Comparison of ENCODE assay signal across 17 cellular contexts in genomic region chr19:18645035-18645511, GRCh38. TPM values are rescaled to one million over a fixed set of nuclear protein-coding genes. Genes with fewer than 3 reads are reported as not detected.
A peak's percentile ranks its signal among the peaks of the same experiment; 100 is the strongest.
DNase-seq lines count a peak whose midpoint lies in the region; ATAC-seq and TF ChIP-seq lines count a peak whose summit lies in the region.
"Had no signal": no experiment of that assay in that cellular context is flagged by ENCODE, and none has a peak within 500 bp of the region (broad histone marks: within the 10 kb centered on the region; RNA-seq: fewer than 3 reads in every experiment).

No MANE protein-coding gene starts in this region.

- H3K27me3 Mint-ChIP-seq in dendritic cell treated with granulocyte-macrophage colony-stimulating factor and Interleukin-4, amounts not matched to agents 40 ng/mL and 50 ng/mL, for 4 days, result peaks cover 14% of the 10 kb centered on the region
- H3K27me3 Mint-ChIP-seq in neural crest cell (ENCODE audit: low read depth), result no peaks in the 10 kb centered on the region
- H3K27me3 Mint-ChIP-seq in naive thymus-derived CD8-positive, alpha-beta T cell, result no peaks in the 10 kb centered on the region
- H3K27me3 Mint-ChIP-seq: activated naive CD8-positive, alpha-beta T cell treated with anti-CD3 and anti-CD28 coated beads, Interleukin-2, amount 10 ng/mL, durations not matched to agents 7 days and 5 days; activated T-cell treated with anti-CD3 and anti-CD28 coated beads, Interleukin-2, amount 50 U/mL, for 24 hours; IgD-negative memory B cell had no signal

- peaks cover 24% of the 10 kb centered on the region for H3K4me1 ChIP-seq in NT2/D1 (ENCODE audit: insufficient read depth, insufficient read length)
- H3K4me1 ChIP-seq: colonic mucosa had no signal

- H3K27ac ChIP-seq in temporal lobe (ENCODE audit: low read depth, low read length), result peak overlapping the region; percentile 63
- H3K27ac ChIP-seq: colonic mucosa had no signal

- H3K9ac ChIP-seq in NT2/D1 (ENCODE audit: insufficient read length, low read depth), result peak overlapping the region; percentile 46

- no peak for DNase-seq in NT2/D1 (ENCODE audit: low read depth, low spot score)
- no peak for DNase-seq in neural crest cell (ENCODE audit: low read depth, low spot score)
- no peak for DNase-seq in SW 1271 (lab: John Stamatoyannopoulos, UW)
- DNase-seq in naive thymus-derived CD8-positive, alpha-beta T cell, result no peak
- DNase-seq in GM19238 (ENCODE audit: insufficient read length, low spot score), result no peak
- DNase-seq: activated CD4-positive, alpha-beta T cell treated with anti-CD3 and anti-CD28 coated beads, Interleukin-2, amount 50 U/mL, for 4 hours; activated naive CD8-positive, alpha-beta T cell treated with anti-CD3 and anti-CD28 coated beads, Interleukin-2, amount 10 ng/mL, durations not matched to agents 7 days and 5 days; activated T-cell treated with anti-CD3 and anti-CD28 coated beads, Interleukin-2, amount 50 U/mL, for 24 hours; colonic mucosa; DMS79 treated with DMSO at 0.1 percent for 48 hours; NCI-H1092; NK-92 treated with Interleukin-12 subunit alpha and Interleukin-12 subunit beta, amount 100 ng/mL, for 24 hours; stimulated activated CD4-positive, alpha-beta T cell treated with anti-CD3 and anti-CD28 coated beads, Interleukin-4, amount 100 ng/mL, for 1 hour had no signal

- ATAC-seq in HG03378 (IDR thresholded peaks at IDR 0.05; ENCODE audit: unreplicated experiment), result no peak
- no peak for ATAC-seq in naive thymus-derived CD8-positive, alpha-beta T cell

- peaks cover 47% of the 10 kb centered on the region for H3K4me1 Mint-ChIP-seq in dendritic cell treated with granulocyte-macrophage colony-stimulating factor and Interleukin-4, amounts not matched to agents 40 ng/mL and 50 ng/mL, for 4 days (ENCODE audit: low read depth)
- H3K4me1 Mint-ChIP-seq in neural crest cell, result peaks cover 41% of the 10 kb centered on the region
- H3K4me1 Mint-ChIP-seq in naive thymus-derived CD8-positive, alpha-beta T cell, result peaks cover 14 to 41% (median 33%) of the 10 kb centered on the region in 4 donors

- H3K9me3 ChIP-seq in NT2/D1 (ENCODE audit: insufficient read depth, low read length), result no peaks in the 10 kb centered on the region
- H3K9me3 ChIP-seq: colonic mucosa had no signal

- H3K27ac Mint-ChIP-seq in dendritic cell treated with granulocyte-macrophage colony-stimulating factor and Interleukin-4, amounts not matched to agents 40 ng/mL and 50 ng/mL, for 4 days, result peak overlapping the region; percentile 62
- no peak overlapping the region for H3K27ac Mint-ChIP-seq in neural crest cell (ENCODE audit: unreplicated experiment)
- H3K27ac Mint-ChIP-seq in naive thymus-derived CD8-positive, alpha-beta T cell, result no peak overlapping the region
- H3K27ac Mint-ChIP-seq: activated naive CD8-positive, alpha-beta T cell treated with anti-CD3 and anti-CD28 coated beads, Interleukin-2, amount 10 ng/mL, durations not matched to agents 7 days and 5 days; activated T-cell treated with anti-CD3 and anti-CD28 coated beads, Interleukin-2, amount 50 U/mL, for 24 hours had no signal

- POLR2A ChIA-PET in naive thymus-derived CD8-positive, alpha-beta T cell (lab: Charles Lee), result interaction anchor here (0.6 kb wide), 1 partner anchor 57 kb away, joined by 4 read pairs; no protein-coding TSS in a partner anchor

- H3K27me3 ChIP-seq in NT2/D1 (ENCODE audit: insufficient read depth, insufficient read length), result no peaks in the 10 kb centered on the region
- H3K27me3 ChIP-seq: colonic mucosa had no signal

- H3K4me3 ChIP-seq in NT2/D1 (ENCODE audit: insufficient read length, low read depth), result no peak overlapping the region
- H3K4me3 ChIP-seq: colonic mucosa had no signal

- peaks cover 11% of the 10 kb centered on the region for H3K36me3 Mint-ChIP-seq in dendritic cell treated with granulocyte-macrophage colony-stimulating factor and Interleukin-4, amounts not matched to agents 40 ng/mL and 50 ng/mL, for 4 days (ENCODE audit: low read depth)
- H3K36me3 Mint-ChIP-seq in neural crest cell (ENCODE audit: low read depth), result no peaks in the 10 kb centered on the region
- peaks cover 0 to 7% (median 0%) of the 10 kb centered on the region in 3 donors for H3K36me3 Mint-ChIP-seq in naive thymus-derived CD8-positive, alpha-beta T cell
- H3K36me3 Mint-ChIP-seq: activated naive CD8-positive, alpha-beta T cell treated with anti-CD3 and anti-CD28 coated beads, Interleukin-2, amount 10 ng/mL, durations not matched to agents 7 days and 5 days had no signal

- H3K4me3 Mint-ChIP-seq in dendritic cell treated with granulocyte-macrophage colony-stimulating factor and Interleukin-4, amounts not matched to agents 40 ng/mL and 50 ng/mL, for 4 days, result no peak overlapping the region
- H3K4me3 Mint-ChIP-seq in neural crest cell, result peak overlapping the region; percentile 38
- no peak overlapping the region for H3K4me3 Mint-ChIP-seq in naive thymus-derived CD8-positive, alpha-beta T cell
- H3K4me3 Mint-ChIP-seq: activated naive CD8-positive, alpha-beta T cell treated with anti-CD3 and anti-CD28 coated beads, Interleukin-2, amount 10 ng/mL, durations not matched to agents 7 days and 5 days; activated T-cell treated with anti-CD3 and anti-CD28 coated beads, Interleukin-2, amount 50 U/mL, for 24 hours had no signal

- no peak for TF ChIP-seq CTCF in neural crest cell (conservative IDR thresholded peaks at IDR 0.05)

- no peaks in the 10 kb centered on the region for H3K9me3 Mint-ChIP-seq in dendritic cell treated with granulocyte-macrophage colony-stimulating factor and Interleukin-4, amounts not matched to agents 40 ng/mL and 50 ng/mL, for 4 days
- H3K9me3 Mint-ChIP-seq in neural crest cell, result no peaks in the 10 kb centered on the region
- no peaks in the 10 kb centered on the region for H3K9me3 Mint-ChIP-seq in naive thymus-derived CD8-positive, alpha-beta T cell
- H3K9me3 Mint-ChIP-seq: activated naive CD8-positive, alpha-beta T cell treated with anti-CD3 and anti-CD28 coated beads, Interleukin-2, amount 10 ng/mL, durations not matched to agents 7 days and 5 days; activated T-cell treated with anti-CD3 and anti-CD28 coated beads, Interleukin-2, amount 50 U/mL, for 24 hours; IgD-negative memory B cell had no signal

- intact Hi-C loops in dendritic cell treated with granulocyte-macrophage colony-stimulating factor and Interleukin-4, amounts not matched to agents 40 ng/mL and 50 ng/mL, for 4 days (cut with micrococcal nuclease), result no loop called here

- H3K36me3 ChIP-seq in NT2/D1 (ENCODE audit: insufficient read depth, insufficient read length, low read length), result no peaks in the 10 kb centered on the region
- H3K36me3 ChIP-seq: colonic mucosa had no signal

RNA-seq across cellular contexts. Expression of gene KLHL26, which starts 8.2 kb away (rescaled TPM):
- total RNA-seq in neural crest cell, result 11.1 and 12.3 TPM in 2 replicates
- 8.6 TPM for total RNA-seq in temporal lobe
- total RNA-seq in naive thymus-derived CD8-positive, alpha-beta T cell, result 10 to 100 TPM; 12.1 to 13.9 TPM
- 1 to 10 TPM; 3.3 to 5.7 (median 5.3) TPM for polyA plus RNA-seq in naive thymus-derived CD8-positive, alpha-beta T cell

RNA-seq across cellular contexts. Expression of gene TMEM59L, which starts 32.4 kb away (rescaled TPM):
- total RNA-seq in neural crest cell (6.4 and 6.5 TPM in 2 replicates), temporal lobe (42.0 TPM)
- total RNA-seq in naive thymus-derived CD8-positive, alpha-beta T cell, result not detected
- polyA plus RNA-seq in naive thymus-derived CD8-positive, alpha-beta T cell, result under 1 TPM in 2 of 3 donors, not detected in 1; 0.09 to 0.27 TPM
- polyA plus RNA-seq: IgD-negative memory B cell had no signal

RNA-seq across cellular contexts. Expression of gene CRTC1, which starts 38.4 kb away (rescaled TPM):
- total RNA-seq in neural crest cell (24.1 and 25.2 TPM in 2 replicates), temporal lobe (13.3 TPM)
- 10 to 100 TPM; 24.2 to 25.7 TPM for total RNA-seq in naive thymus-derived CD8-positive, alpha-beta T cell
- polyA plus RNA-seq in naive thymus-derived CD8-positive, alpha-beta T cell, result 1 to 10 TPM; 1.2 to 2.0 (median 1.9) TPM

RNA-seq across cellular contexts. Expression of gene CRLF1, which starts 38.5 kb away (rescaled TPM):
- total RNA-seq in neural crest cell (0.68 and 1.5 TPM in 2 replicates), temporal lobe (3.9 TPM)
- total RNA-seq in naive thymus-derived CD8-positive, alpha-beta T cell, result not detected
- polyA plus RNA-seq in naive thymus-derived CD8-positive, alpha-beta T cell, result 1 to 10 TPM in 1 of 3 donors, under 1 TPM in 1, not detected in 1; 0.55 to 1.1 TPM
- total RNA-seq: activated naive CD8-positive, alpha-beta T cell treated with anti-CD3 and anti-CD28 coated beads, Interleukin-2, amount 10 ng/mL, durations not matched to agents 7 days and 5 days had no signal

RNA-seq across cellular contexts. Expression of gene REX1BD, which starts 56.5 kb away (rescaled TPM):
- total RNA-seq in neural crest cell (71.8 and 71.9 TPM in 2 replicates), temporal lobe (27.5 TPM)
- total RNA-seq in naive thymus-derived CD8-positive, alpha-beta T cell, result 100 to 1,000 TPM; 138 to 165 TPM
- 100 to 1,000 TPM; 165 to 196 (median 176) TPM for polyA plus RNA-seq in naive thymus-derived CD8-positive, alpha-beta T cell
